12 cellular contexts compared by ENCODE assay signal in the genomic region with DNA sequence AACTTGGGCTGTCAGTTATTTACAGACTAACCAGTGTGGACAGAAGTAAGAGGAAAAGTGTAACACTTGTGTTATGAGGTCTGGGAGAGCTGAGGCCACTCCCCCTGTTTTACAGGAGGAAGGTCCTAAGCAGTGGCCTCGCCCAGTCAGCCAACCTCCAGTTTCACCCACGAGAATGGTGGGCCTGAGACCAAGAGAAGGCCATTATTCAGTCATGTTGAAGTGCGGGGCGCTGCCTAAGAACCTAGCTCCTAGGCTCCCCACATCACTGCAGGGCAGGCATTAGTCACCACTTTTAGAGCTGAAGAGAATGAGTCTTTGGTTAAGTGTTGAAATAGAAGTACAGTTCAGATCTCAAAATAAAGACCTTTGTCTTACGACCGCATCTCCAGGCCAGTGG. TPM values are rescaled to one million over a fixed set of nuclear protein-coding genes. Genes with fewer than 3 reads are reported as not detected.
DNase-seq lines count a peak whose midpoint lies in the region; ATAC-seq and TF ChIP-seq lines count a peak whose summit lies in the region.
"Had no signal": no experiment of that assay in that cellular context is flagged by ENCODE, and none has a peak within 500 bp of the region (broad histone marks: within the 10 kb centered on the region; RNA-seq: fewer than 3 reads in every experiment).

No MANE protein-coding gene starts in this region.

- H3K27me3 Mint-ChIP-seq in MCF 10A (ENCODE audit: insufficient read depth, unreplicated experiment) = no peaks in the 10 kb centered on the region
- H3K27me3 Mint-ChIP-seq: B cell; naive thymus-derived CD8-positive, alpha-beta T cell had no signal

- peaks cover 20% of the 10 kb centered on the region for H3K4me1 Mint-ChIP-seq in MCF 10A (ENCODE audit: insufficient read depth, unreplicated experiment)

- H3K36me3 ChIP-seq in breast epithelium = no peaks in the 10 kb centered on the region
- peaks cover 6% of the 10 kb centered on the region; the same call in 1 of the 2 replicates for H3K36me3 ChIP-seq in OCI-LY7 (ENCODE audit: insufficient read depth, low read length)

- POLR2A ChIA-PET in MCF 10A (lab: Yijun Ruan, JAX) = interaction anchor here (0.6 to 1.1 kb wide), 3 partner anchors 9 to 157 kb away, joined by 3 to 4 read pairs (median 4); no protein-coding TSS in a partner anchor
- POLR2A ChIA-PET in OCI-LY7 (lab: Charles Lee) = interaction anchor here (0.6 to 4.5 kb wide), 6 partner anchors 10 to 1749 kb away, joined by 3 to 19 read pairs (median 4); no protein-coding TSS in a partner anchor

- H3K9me2 ChIP-seq in OCI-LY7 (ENCODE audit: insufficient read depth, low read length) = no peaks in the 10 kb centered on the region

- H3K27me3 ChIP-seq in breast epithelium = no peaks in the 10 kb centered on the region

- no peak overlapping the region for H3K4me3 Mint-ChIP-seq in MCF 10A (ENCODE audit: unreplicated experiment)

- CTCF ChIA-PET in MCF 10A (lab: Yijun Ruan, JAX) = interaction anchor here (0.6 to 0.8 kb wide), 4 partner anchors 14 to 1357 kb away, joined by 3 to 6 read pairs (median 3); no protein-coding TSS in a partner anchor
- CTCF ChIA-PET in OCI-LY7 (lab: Charles Lee; ENCODE audit: unreplicated experiment) = interaction anchor here (0.7 kb wide), 1 partner anchor 124 kb away, joined by 3 read pairs; no protein-coding TSS in a partner anchor

- peak; percentile 84 for DNase-seq in MCF 10A (ENCODE audit: unreplicated experiment)
- DNase-seq in breast epithelium (ENCODE audit: low spot score in 2 of 2) = no peak
- DNase-seq in T1000 (lab: John Stamatoyannopoulos, UW) = peak; percentile 29
- DNase-seq in fibroblast of the aortic adventitia (ENCODE audit: low read depth) = peak; percentile 35
- peak; percentile 34 for DNase-seq in stimulated activated naive CD8-positive, alpha-beta T cell treated with anti-CD3 and anti-CD28 coated beads, Interleukin-15, Interleukin-2, amounts not matched to agents 100 U/mL and 50 U/mL, for 24 hours
- DNase-seq in CD1c-positive myeloid dendritic cell (ENCODE audit: extremely low spot score) = no peak
- no peak for DNase-seq in GM19240 (ENCODE audit: insufficient read length, low spot score)
- DNase-seq in OCI-LY7 (ENCODE audit: low spot score) = no peak
- DNase-seq: cortex of kidney; naive thymus-derived CD8-positive, alpha-beta T cell; T-helper 1 cell had no signal

- no peak overlapping the region for H2AFZ ChIP-seq in OCI-LY7 (ENCODE audit: low read length)

- intact Hi-C loops in MCF 10A (cut with micrococcal nuclease) (loop anchor here (10.0 kb wide), 1 partner anchor 131 kb away; no protein-coding TSS in a partner anchor), breast epithelium (cut with DNase I; ENCODE audit: low total_unique reads) (no loop called here), OCI-LY7 (cut with micrococcal nuclease; ENCODE audit: unreplicated experiment) (loop anchor here (5.0 kb wide), 1 partner anchor 78 kb away; no protein-coding TSS in a partner anchor)

- H3K27ac Mint-ChIP-seq in MCF 10A (ENCODE audit: low read depth, unreplicated experiment) = no peak overlapping the region
- H3K27ac Mint-ChIP-seq: B cell had no signal

- no peaks in the 10 kb centered on the region for H3K4me1 ChIP-seq in breast epithelium
- peaks cover 34% of the 10 kb centered on the region for H3K4me1 ChIP-seq in OCI-LY7 (ENCODE audit: insufficient read depth, low read length, poor library complexity, severe bottlenecking)

- BruUV-seq in MCF 10A (replicated peaks; lab: Mats Ljungman, UMichigan) (no TSS peak), OCI-LY7 (replicated peaks; lab: Mats Ljungman, UMichigan) (no TSS peak)

- peaks cover 85% of the 10 kb centered on the region for H3K79me2 ChIP-seq in OCI-LY7 (ENCODE audit: insufficient read depth, low read depth, low read length)

- peaks cover 37% of the 10 kb centered on the region for H4K20me1 ChIP-seq in OCI-LY7 (ENCODE audit: insufficient read depth, low read length)

- H3K9me3 Mint-ChIP-seq in MCF 10A (ENCODE audit: unreplicated experiment) = peaks cover 9% of the 10 kb centered on the region

- no peak for TF ChIP-seq POLR2A in breast epithelium (IDR thresholded peaks at IDR 0.05)

- TF ChIP-seq CTCF in MCF 10A (IDR thresholded peaks at IDR 0.05; ENCODE audit: unreplicated experiment) (no peak), breast epithelium (IDR thresholded peaks at IDR 0.05) (no peak), fibroblast of the aortic adventitia (IDR thresholded peaks at IDR 0.05; ENCODE audit: insufficient read depth, low read length) (no peak), OCI-LY7 (conservative IDR thresholded peaks at IDR 0.05; ENCODE audit: low read length) (no peak)

- no peaks in the 10 kb centered on the region for H3K36me3 Mint-ChIP-seq in MCF 10A (ENCODE audit: insufficient read depth, unreplicated experiment)

- ATAC-seq in stimulated activated naive CD8-positive, alpha-beta T cell treated with anti-CD3 and anti-CD28 coated beads, Interleukin-15, Interleukin-2, amounts not matched to agents 100 U/mL and 50 U/mL, for 24 hours = peak; percentile 69
- ATAC-seq: naive thymus-derived CD8-positive, alpha-beta T cell had no signal

- H3K4me2 ChIP-seq in OCI-LY7 (ENCODE audit: low read length) = no peak overlapping the region

- H3K4me3 ChIP-seq in breast epithelium = no peak overlapping the region
- no peak overlapping the region for H3K4me3 ChIP-seq in fibroblast of the aortic adventitia (ENCODE audit: low read depth, low read length)
- H3K4me3 ChIP-seq in OCI-LY7 (ENCODE audit: low read depth, low read length, poor library complexity, severe bottlenecking) = no peak overlapping the region

- peaks cover 4 to 12% of the 10 kb centered on the region in 2 donors for H3K9me3 ChIP-seq in breast epithelium
- peaks cover 24% of the 10 kb centered on the region for H3K9me3 ChIP-seq in OCI-LY7 (ENCODE audit: low read length)

- no peak overlapping the region for H3K27ac ChIP-seq in breast epithelium
- no peak overlapping the region for H3K27ac ChIP-seq in OCI-LY7 (ENCODE audit: low read depth, low read length, poor library complexity, severe bottlenecking)

RNA-seq across cellular contexts. Expression of gene CDYL, which starts 27.9 kb away (rescaled TPM):
- total RNA-seq in MCF 10A (2022) = 48.9 and 56.8 TPM in 2 replicates
- 10 to 100 TPM; 32.9 to 58.0 (median 40.0) TPM for total RNA-seq in breast epithelium
- total RNA-seq in fibroblast of the aortic adventitia (ENCODE audit: low replicate concordance) = 25.8 and 48.4 TPM in 2 replicates
- 33.6 and 51.4 TPM in 2 replicates for total RNA-seq in OCI-LY7 (2014; rRNA removed; shearing (Covaris generic))
- total RNA-seq in OCI-LY7 (2022) = 68.4 and 76.4 TPM in 2 replicates

Comparison
In these comparisons a context has a peak if more than half of its experiments do, and no peak if none do; other contexts are left out.
1. DNase-seq: peak in MCF 10A (single experiment), T1000 (single experiment), fibroblast of the aortic adventitia (single experiment) and stimulated activated naive CD8-positive, alpha-beta T cell treated with anti-CD3 and anti-CD28 coated beads, Interleukin-15, Interleukin-2, amounts not matched to agents 100 U/mL and 50 U/mL, for 24 hours (single experiment); none in breast epithelium (0 of 2), CD1c-positive myeloid dendritic cell (single experiment), GM19240 (single experiment) and OCI-LY7 (single experiment).